ENCODE assay signal across 9 cellular contexts in the genomic region with DNA sequence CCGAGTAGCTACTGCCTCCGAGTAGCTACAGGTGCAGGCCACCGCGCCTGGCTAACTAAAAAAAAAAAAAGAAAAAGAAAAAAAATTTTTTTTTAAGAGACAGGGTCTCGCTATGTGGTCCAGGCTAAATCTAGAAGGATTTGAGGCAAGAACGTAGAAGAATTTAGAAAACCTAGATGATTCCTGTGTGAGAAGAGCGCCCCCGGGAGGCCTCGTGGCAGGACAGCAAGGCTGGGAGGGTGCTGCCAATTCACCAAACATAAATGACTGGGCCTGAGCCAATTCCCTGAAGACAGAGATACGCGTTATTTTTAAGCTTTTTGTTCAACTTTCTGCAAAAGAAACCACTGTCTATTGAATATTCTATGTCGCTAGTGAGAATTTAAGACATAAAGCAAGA.
DNase-seq lines count a peak whose midpoint lies in the region; ATAC-seq and TF ChIP-seq lines count a peak whose summit lies in the region.
"Had no signal": no experiment of that assay in that cellular context is flagged by ENCODE, and none has a peak within 500 bp of the region (broad histone marks: within the 10 kb centered on the region; RNA-seq: fewer than 3 reads in every experiment).

No MANE protein-coding gene starts in this region.

- H3K4me3 Mint-ChIP-seq in CD8-positive, alpha-beta memory T cell = no peak overlapping the region

- ATAC-seq in HG03521 (IDR thresholded peaks at IDR 0.05; ENCODE audit: unreplicated experiment) (no peak), GM18858 (IDR thresholded peaks at IDR 0.05; ENCODE audit: unreplicated experiment) (no peak)

- H3K4me1 Mint-ChIP-seq in CD8-positive, alpha-beta memory T cell = peaks cover 3 to 21% (median 13%) of the 10 kb centered on the region in 3 donors

- H3K27ac ChIP-seq in AG04450 (ENCODE audit: low read depth, low read length) = no peak overlapping the region
- H3K27ac ChIP-seq in CD8-positive, alpha-beta memory T cell (ENCODE audit: low read depth, low read length) = no peak overlapping the region

- H3K9me3 ChIP-seq in AG04450 (ENCODE audit: control insufficient read depth, insufficient read depth, low read length) = no peaks in the 10 kb centered on the region
- no peaks in the 10 kb centered on the region for H3K9me3 ChIP-seq in CD8-positive, alpha-beta memory T cell (ENCODE audit: low read length)

- H3K27ac Mint-ChIP-seq in CD8-positive, alpha-beta memory T cell = no peak overlapping the region

- H3K36me3 Mint-ChIP-seq in CD8-positive, alpha-beta memory T cell = peaks cover 0 to 3% (median 0%) of the 10 kb centered on the region in 3 donors

- peaks cover 2% of the 10 kb centered on the region for H3K27me3 ChIP-seq in AG04450 (ENCODE audit: control insufficient read depth, insufficient read depth, low read length)
- no peaks in the 10 kb centered on the region for H3K27me3 ChIP-seq in CD8-positive, alpha-beta memory T cell (ENCODE audit: insufficient read depth, low read length, poor library complexity, severe bottlenecking)

- CTCF ChIA-PET in AG04450 (lab: Charles Lee) = interaction anchor here (0.6 to 7.8 kb wide), 2 partner anchors 25 to 340 kb away, joined by 3 to 83 read pairs; partner anchors contain the start of gene FAM136A
- CTCF ChIA-PET in CD8-positive, alpha-beta memory T cell (lab: Charles Lee) = interaction anchor here (0.8 to 2.6 kb wide), 5 partner anchors 10 to 340 kb away, joined by 3 to 19 read pairs (median 4); no protein-coding TSS in a partner anchor

- H3K9me3 Mint-ChIP-seq in CD8-positive, alpha-beta memory T cell = no peaks in the 10 kb centered on the region

- H3K4me1 ChIP-seq in CD8-positive, alpha-beta memory T cell (ENCODE audit: insufficient read depth, low read length) = peaks cover 17% of the 10 kb centered on the region

- TF ChIP-seq CTCF in AG04450 (IDR thresholded peaks at IDR 0.05; ENCODE audit: low read depth, low read length) = peak; percentile 6; the same call in 1 of the 2 replicates
- TF ChIP-seq CTCF in GM12864 (IDR thresholded peaks at IDR 0.05; ENCODE audit: low read depth, low read length, missing control alignments) = peak; percentile 30

- DNase-seq in AG04450 (ENCODE audit: low read depth, low spot score) (no peak), GM12864 (ENCODE audit: low read depth) (no peak), NOMO-1 (lab: John Stamatoyannopoulos, UW; ENCODE audit: unreplicated experiment in 2 of 2) (peak; percentile 25 to 38), ecto neural progenitor cell (ENCODE audit: low spot score) (peak; percentile 51), GM19238 (ENCODE audit: insufficient read length, low spot score) (no peak)
- DNase-seq in CD8-positive, alpha-beta memory T cell = no peak
- DNase-seq: T-helper 1 cell had no signal

- no peaks in the 10 kb centered on the region for H3K36me3 ChIP-seq in CD8-positive, alpha-beta memory T cell (ENCODE audit: insufficient read depth, low read length)

- H3K4me3 ChIP-seq in AG04450 (ENCODE audit: low read depth, low read length) (no peak overlapping the region), GM12864 (ENCODE audit: low read depth, low read length) (no peak overlapping the region)
- H3K4me3 ChIP-seq in CD8-positive, alpha-beta memory T cell (ENCODE audit: low read length) = no peak overlapping the region

- POLR2A ChIA-PET in AG04450 (lab: Yijun Ruan, JAX) = no interaction called here
- POLR2A ChIA-PET in CD8-positive, alpha-beta memory T cell (lab: Charles Lee) = no interaction called here

- H3K27me3 Mint-ChIP-seq in CD8-positive, alpha-beta memory T cell = peaks cover 2 to 7% of the 10 kb centered on the region in 2 donors

Comparison
In these comparisons a context has a peak if more than half of its experiments do, and no peak if none do; other contexts are left out.
1. DNase-seq: peak in NOMO-1 (2 of 2) and ecto neural progenitor cell (single experiment); none in AG04450 (single experiment), GM12864 (single experiment), GM19238 (single experiment) and CD8-positive, alpha-beta memory T cell (0 of 5).